In genomic region chr12:14716848-14717444, GRCh38 we compare ENCODE assay signal across 8 cellular contexts. TPM values are rescaled to one million over a fixed set of nuclear protein-coding genes. Genes with fewer than 3 reads are reported as not detected.
DNase-seq lines count a peak whose midpoint lies in the region; ATAC-seq and TF ChIP-seq lines count a peak whose summit lies in the region.

No MANE protein-coding gene starts in this region.

- no peaks in the 10 kb centered on the region for H3K36me3 ChIP-seq in WERI-Rb-1

- no peak overlapping the region for H3K27ac Mint-ChIP-seq in type B pancreatic cell

- DNase-seq in COLO668 (lab: John Stamatoyannopoulos, UW; ENCODE audit: unreplicated experiment) (peak; percentile 20), LNCaP clone FGC (ENCODE audit: low read depth) (no peak), WERI-Rb-1 (peak; percentile 49), dermis microvascular lymphatic vessel endothelial cell (ENCODE audit: low read depth in 2 of 2) (peak; percentile 40 to 60), midbrain (lab: John Stamatoyannopoulos, UW) (peak; percentile 33), type B pancreatic cell (ENCODE audit: extremely low spot score, unreplicated experiment) (no peak)

- no peak overlapping the region for H3K4me3 Mint-ChIP-seq in type B pancreatic cell

- H3K9me3 Mint-ChIP-seq in type B pancreatic cell, result peaks cover 4% of the 10 kb centered on the region

- no peaks in the 10 kb centered on the region for H3K4me1 Mint-ChIP-seq in type B pancreatic cell (ENCODE audit: unreplicated experiment)

- no peaks in the 10 kb centered on the region for H3K9me3 ChIP-seq in WERI-Rb-1 (ENCODE audit: severe bottlenecking)

- no peaks in the 10 kb centered on the region for H3K27me3 Mint-ChIP-seq in type B pancreatic cell

- H3K36me3 Mint-ChIP-seq in type B pancreatic cell, result peaks cover 7% of the 10 kb centered on the region

- H3K27ac ChIP-seq in WERI-Rb-1, result no peak overlapping the region

- TF ChIP-seq CTCF in LNCaP clone FGC (IDR thresholded peaks at IDR 0.05; ENCODE audit: control insufficient read depth, extremely low read depth, insufficient read depth) (peak; percentile 63), WERI-Rb-1 (IDR thresholded peaks at IDR 0.05; ENCODE audit: low read depth, low read length) (peak; percentile 67), type B pancreatic cell (conservative IDR thresholded peaks at IDR 0.05) (peak; percentile 72)

- ATAC-seq in GM19372 (IDR thresholded peaks at IDR 0.05; ENCODE audit: low read depth, unreplicated experiment) (peak; percentile 61), HG03469 (IDR thresholded peaks at IDR 0.05; ENCODE audit: unreplicated experiment) (no peak)

- no peaks in the 10 kb centered on the region for H3K27me3 ChIP-seq in WERI-Rb-1 (ENCODE audit: insufficient read depth, low read depth, severe bottlenecking)

- H3K4me3 ChIP-seq in LNCaP clone FGC (ENCODE audit: low read depth, low read length), result no peak overlapping the region
- no peak overlapping the region for H3K4me3 ChIP-seq in WERI-Rb-1 (ENCODE audit: low read depth, low read length)

RNA-seq across cellular contexts. Expression of gene GUCY2C, which starts 20.5 kb away (rescaled TPM):
- total RNA-seq in dermis microvascular lymphatic vessel endothelial cell (not detected in 2 replicates), type B pancreatic cell (ENCODE audit: low replicate concordance) (2.1 and 21.2 TPM in 2 replicates)

Comparison
In these comparisons a context has a peak if more than half of its experiments do, and no peak if none do; other contexts are left out.
1. DNase-seq: peak in COLO668 (single experiment), WERI-Rb-1 (single experiment), dermis microvascular lymphatic vessel endothelial cell (2 of 2) and midbrain (single experiment); none in LNCaP clone FGC (single experiment) and type B pancreatic cell (single experiment).
2. Peak in every context shown above with its lines, with median percentiles within 50 percentile points of each other: CTCF ChIP-seq.